ENCODE assay signal across 32 cellular contexts in the genomic region with DNA sequence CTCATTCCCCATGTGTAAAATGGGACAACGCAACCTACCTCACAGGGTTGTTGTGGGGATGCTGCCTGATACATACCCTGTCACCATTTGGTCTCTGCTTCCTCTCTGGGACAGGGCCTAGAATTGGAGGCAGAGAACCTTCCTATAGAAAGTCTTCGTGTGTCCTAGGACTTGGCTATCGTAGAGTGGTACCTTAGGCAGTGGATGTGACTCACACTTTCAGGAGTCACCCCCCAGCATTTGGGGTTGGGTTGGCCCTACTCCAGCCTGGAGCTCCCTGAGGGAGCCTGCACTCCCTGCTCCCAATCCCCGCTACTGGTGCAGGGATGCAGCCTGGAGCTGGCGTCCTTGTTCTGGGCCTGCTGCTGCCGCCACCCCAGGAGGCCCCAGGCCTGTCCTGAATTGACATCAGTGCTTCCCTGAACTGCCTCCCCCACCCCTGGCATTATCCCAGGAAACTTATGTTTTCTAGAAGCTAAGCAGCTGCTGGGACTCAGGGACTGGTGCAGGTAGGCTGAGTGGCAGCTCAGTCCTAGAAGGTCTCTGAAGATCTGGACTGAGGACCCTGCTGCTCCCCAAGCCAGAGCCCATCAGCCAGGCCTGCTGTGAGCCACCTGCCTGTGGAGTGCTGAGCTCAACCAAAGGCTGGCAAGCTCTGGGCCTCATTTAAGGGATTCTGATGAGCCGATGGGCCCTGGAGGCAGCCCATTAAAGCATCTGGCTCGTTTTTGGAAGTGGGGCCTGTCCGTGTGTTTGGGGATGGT. TPM values are rescaled to one million over a fixed set of nuclear protein-coding genes. Genes with fewer than 3 reads are reported as not detected.
A peak's percentile ranks its signal among the peaks of the same experiment; 100 is the strongest.
DNase-seq lines count a peak whose midpoint lies in the region; ATAC-seq and TF ChIP-seq lines count a peak whose summit lies in the region.
"Had no signal": no experiment of that assay in that cellular context is flagged by ENCODE, and none has a peak within 500 bp of the region (broad histone marks: within the 10 kb centered on the region; RNA-seq: fewer than 3 reads in every experiment).

No MANE protein-coding gene starts in this region.

- ATAC-seq in natural killer cell (no peak), GM19023 (IDR thresholded peaks at IDR 0.05; ENCODE audit: unreplicated experiment) (no peak), GM18907 (IDR thresholded peaks at IDR 0.05; ENCODE audit: unreplicated experiment) (no peak)
- no peak for ATAC-seq in natural killer cell treated with Interleukin-12 subunit alpha and Interleukin-12 subunit beta and Interleukin-15 and Interleukin-18, amount 100 ng/mL, for 72 hours
- no peak for ATAC-seq in effector memory CD8-positive, alpha-beta T cell (replicated peaks)
- no peak for ATAC-seq in naive thymus-derived CD4-positive, alpha-beta T cell
- ATAC-seq: activated CD8-positive, alpha-beta memory T cell treated with anti-CD3 and anti-CD28 coated beads, Interleukin-2, amount 10 ng/mL, durations not matched to agents 7 days and 5 days; body of pancreas; CD8-positive, alpha-beta T cell; heart left ventricle; left colon; right cardiac atrium; upper lobe of right lung had no signal

- peak overlapping the region; percentile 79 for H3K4me2 ChIP-seq in Loucy (ENCODE audit: low read depth, low read length, poor library complexity, severe bottlenecking)

- peaks cover 37 to 73% of the 10 kb centered on the region in 2 donors for H3K4me1 Mint-ChIP-seq in natural killer cell
- peaks cover 19 to 31% of the 10 kb centered on the region in 2 donors for H3K4me1 Mint-ChIP-seq in natural killer cell treated with Interleukin-12 subunit alpha and Interleukin-12 subunit beta and Interleukin-15 and Interleukin-18, amount 100 ng/mL, for 72 hours (ENCODE audit: low read depth in 2 of 2)
- peaks cover 20 to 34% of the 10 kb centered on the region in 2 donors for H3K4me1 Mint-ChIP-seq in effector memory CD8-positive, alpha-beta T cell (ENCODE audit: low read depth in 2 of 2)
- H3K4me1 Mint-ChIP-seq in naive thymus-derived CD4-positive, alpha-beta T cell: peaks cover 17 to 27% (median 20%) of the 10 kb centered on the region in 7 donors

- peaks cover 43% of the 10 kb centered on the region for H3K4me1 ChIP-seq in Loucy (ENCODE audit: insufficient read depth, low read length, poor library complexity, severe bottlenecking)
- H3K4me1 ChIP-seq in naive thymus-derived CD4-positive, alpha-beta T cell (ENCODE audit: control insufficient read depth in 2 of 2, insufficient read depth in 2 of 2, low read length in 2 of 2): no peaks in the 10 kb centered on the region
- H3K4me1 ChIP-seq: upper lobe of right lung had no signal

- H3K27me3 Mint-ChIP-seq in natural killer cell (ENCODE audit: low read depth in 2 of 2): no peaks in the 10 kb centered on the region
- no peaks in the 10 kb centered on the region for H3K27me3 Mint-ChIP-seq in natural killer cell treated with Interleukin-12 subunit alpha and Interleukin-12 subunit beta and Interleukin-15 and Interleukin-18, amount 100 ng/mL, for 72 hours
- H3K27me3 Mint-ChIP-seq in effector memory CD8-positive, alpha-beta T cell: no peaks in the 10 kb centered on the region
- H3K27me3 Mint-ChIP-seq in naive thymus-derived CD4-positive, alpha-beta T cell: no peaks in the 10 kb centered on the region
- H3K27me3 Mint-ChIP-seq: activated CD4-positive, alpha-beta T cell treated with anti-CD3 and anti-CD28 coated beads, Interleukin-2, amount 10 ng/mL, durations not matched to agents 7 days and 5 days; activated CD8-positive, alpha-beta memory T cell treated with anti-CD3 and anti-CD28 coated beads, Interleukin-2, amount 10 ng/mL, durations not matched to agents 7 days and 5 days; activated naive CD8-positive, alpha-beta T cell treated with anti-CD3 and anti-CD28 coated beads, Interleukin-2, amount 10 ng/mL, durations not matched to agents 7 days and 5 days had no signal

- peaks cover 92% of the 10 kb centered on the region for H4K20me1 ChIP-seq in Loucy (ENCODE audit: insufficient read depth, low read length, poor library complexity, severe bottlenecking)

- no peaks in the 10 kb centered on the region for H3K27me3 ChIP-seq in Loucy (ENCODE audit: insufficient read depth, low read length, poor library complexity, severe bottlenecking)
- no peaks in the 10 kb centered on the region for H3K27me3 ChIP-seq in naive thymus-derived CD4-positive, alpha-beta T cell (ENCODE audit: control insufficient read depth in 2 of 2, insufficient read depth in 2 of 2, low read length in 2 of 2)
- H3K27me3 ChIP-seq: body of pancreas, heart left ventricle, ovary, upper lobe of right lung had no signal

- H2AFZ ChIP-seq in Loucy (ENCODE audit: low read length): no peak overlapping the region

- H3K36me3 ChIP-seq in Loucy (ENCODE audit: insufficient read depth, low read length): peaks cover 76% of the 10 kb centered on the region
- peaks cover 0 to 71% (median 12%) of the 10 kb centered on the region in 3 experiments for H3K36me3 ChIP-seq in naive thymus-derived CD4-positive, alpha-beta T cell (ENCODE audit: control insufficient read depth in 2 of 3, insufficient read depth in 3 of 3, low read length in 3 of 3)
- H3K36me3 ChIP-seq: ovary had no signal

- DNase-seq in natural killer cell (no peak), AG20443 (ENCODE audit: low spot score) (no peak)
- DNase-seq in natural killer cell treated with Interleukin-12 subunit alpha and Interleukin-12 subunit beta and Interleukin-15 and Interleukin-18, amount 100 ng/mL, for 72 hours (ENCODE audit: low spot score): no peak
- no peak for DNase-seq in effector memory CD8-positive, alpha-beta T cell
- DNase-seq in naive thymus-derived CD4-positive, alpha-beta T cell: no peak
- DNase-seq: activated CD4-positive, alpha-beta T cell treated with anti-CD3 and anti-CD28 coated beads, Interleukin-2, amount 10 ng/mL, durations not matched to agents 7 days and 5 days; activated CD8-positive, alpha-beta memory T cell treated with anti-CD3 and anti-CD28 coated beads, Interleukin-2, amount 10 ng/mL, durations not matched to agents 7 days and 5 days; activated naive CD8-positive, alpha-beta T cell treated with anti-CD3 and anti-CD28 coated beads, Interleukin-2, amount 10 ng/mL, durations not matched to agents 7 days and 5 days; body of pancreas; CD8-positive, alpha-beta T cell; endodermal cell; heart left ventricle; left colon; mesendoderm; NCI-H1105; NCI-H2081; NK-92 treated with Interleukin-12 subunit alpha and Interleukin-12 subunit beta, amount 100 ng/mL, for 24 hours; ovary; right cardiac atrium; stimulated activated CD4-positive, alpha-beta T cell treated with anti-CD3 and anti-CD28 coated beads, Interleukin-12 subunit alpha, Interleukin-12 subunit beta, amount 100 ng/mL, for 4 hours; stimulated activated CD4-positive, alpha-beta T cell treated with anti-CD3 and anti-CD28 coated beads, Interleukin-4, amount 100 ng/mL, for 4 hours; upper lobe of right lung had no signal

- intact Hi-C loops in natural killer cell (cut with micrococcal nuclease): no loop called here
- intact Hi-C loops in naive thymus-derived CD4-positive, alpha-beta T cell (cut with micrococcal nuclease): no loop called here

- TF ChIP-seq CTCF in natural killer cell (IDR thresholded peaks at IDR 0.05): no peak
- no peak for TF ChIP-seq CTCF in Loucy (conservative IDR thresholded peaks at IDR 0.05; ENCODE audit: low read length)

- H3K27ac Mint-ChIP-seq in natural killer cell: peak overlapping the region; percentile 67 to 83
- H3K27ac Mint-ChIP-seq in natural killer cell treated with Interleukin-12 subunit alpha and Interleukin-12 subunit beta and Interleukin-15 and Interleukin-18, amount 100 ng/mL, for 72 hours: peak overlapping the region in 1 of 2 donors; percentile 65
- H3K27ac Mint-ChIP-seq in effector memory CD8-positive, alpha-beta T cell: peak overlapping the region; percentile 77 to 81
- H3K27ac Mint-ChIP-seq in naive thymus-derived CD4-positive, alpha-beta T cell: peak overlapping the region in 3 of 9 donors; percentile 12 to 40 (median 21)
- H3K27ac Mint-ChIP-seq: activated CD4-positive, alpha-beta T cell treated with anti-CD3 and anti-CD28 coated beads, Interleukin-2, amount 10 ng/mL, durations not matched to agents 7 days and 5 days; activated CD8-positive, alpha-beta memory T cell treated with anti-CD3 and anti-CD28 coated beads, Interleukin-2, amount 10 ng/mL, durations not matched to agents 7 days and 5 days; activated T-helper 2 cell treated with anti-CD3 and anti-CD28 coated beads, Interferon-gamma antibody, Interleukin-2, Interleukin-4, amounts not matched to agents 10 μg/mL and 5 μg/mL and 100 μg/mL, durations not matched to agents 14 hours and 24 hours and 36 hours; CD8-positive, alpha-beta T cell; endodermal cell had no signal

- no peak overlapping the region for H3K27ac ChIP-seq in naive thymus-derived CD4-positive, alpha-beta T cell (ENCODE audit: low read depth, low read length)
- H3K27ac ChIP-seq: body of pancreas, coronary artery, heart left ventricle, ovary, SK-N-MC, upper lobe of right lung had no signal

- H3K9ac ChIP-seq in Loucy (ENCODE audit: low read depth, low read length, poor library complexity, severe bottlenecking): no peak overlapping the region

- CTCF ChIA-PET in naive thymus-derived CD4-positive, alpha-beta T cell (lab: Charles Lee): interaction anchor here (1.0 kb wide), 1 partner anchor 261 kb away, joined by 3 read pairs; no protein-coding TSS in a partner anchor

- H3K4me3 ChIP-seq in Loucy (ENCODE audit: low read length, poor library complexity, severe bottlenecking): peak overlapping the region; percentile 66
- no peak overlapping the region for H3K4me3 ChIP-seq in naive thymus-derived CD4-positive, alpha-beta T cell (ENCODE audit: low read length)
- H3K4me3 ChIP-seq: body of pancreas, coronary artery, heart left ventricle, ovary, SK-N-MC, upper lobe of right lung had no signal

- H3K4me3 Mint-ChIP-seq in natural killer cell: no peak overlapping the region
- no peak overlapping the region for H3K4me3 Mint-ChIP-seq in natural killer cell treated with Interleukin-12 subunit alpha and Interleukin-12 subunit beta and Interleukin-15 and Interleukin-18, amount 100 ng/mL, for 72 hours
- no peak overlapping the region for H3K4me3 Mint-ChIP-seq in effector memory CD8-positive, alpha-beta T cell
- H3K4me3 Mint-ChIP-seq in naive thymus-derived CD4-positive, alpha-beta T cell: peak overlapping the region in 1 of 10 donors; percentile 54
- H3K4me3 Mint-ChIP-seq: activated CD4-positive, alpha-beta T cell treated with anti-CD3 and anti-CD28 coated beads, Interleukin-2, amount 10 ng/mL, durations not matched to agents 7 days and 5 days; activated CD8-positive, alpha-beta memory T cell treated with anti-CD3 and anti-CD28 coated beads, Interleukin-2, amount 10 ng/mL, durations not matched to agents 7 days and 5 days; activated naive CD8-positive, alpha-beta T cell treated with anti-CD3 and anti-CD28 coated beads, Interleukin-2, amount 10 ng/mL, durations not matched to agents 7 days and 5 days; CD8-positive, alpha-beta T cell; endodermal cell had no signal

- POLR2A ChIA-PET in naive thymus-derived CD4-positive, alpha-beta T cell (lab: Charles Lee): interaction anchor here (1.4 kb wide), 1 partner anchor 10 kb away, joined by 4 read pairs; the partner anchor contains the start of gene C15orf39

- no peaks in the 10 kb centered on the region for H3K9me3 ChIP-seq in Loucy (ENCODE audit: insufficient read depth, low read depth, low read length)
- H3K9me3 ChIP-seq in naive thymus-derived CD4-positive, alpha-beta T cell (ENCODE audit: control insufficient read depth in 2 of 3, low read length in 3 of 3): no peaks in the 10 kb centered on the region
- H3K9me3 ChIP-seq: body of pancreas, heart left ventricle, ovary, upper lobe of right lung had no signal

- peaks cover 7% of the 10 kb centered on the region for H3K36me3 Mint-ChIP-seq in natural killer cell
- peaks cover 6% of the 10 kb centered on the region for H3K36me3 Mint-ChIP-seq in natural killer cell treated with Interleukin-12 subunit alpha and Interleukin-12 subunit beta and Interleukin-15 and Interleukin-18, amount 100 ng/mL, for 72 hours
- peaks cover 31% of the 10 kb centered on the region for H3K36me3 Mint-ChIP-seq in effector memory CD8-positive, alpha-beta T cell (ENCODE audit: insufficient read depth)
- peaks cover 0 to 16% (median 6%) of the 10 kb centered on the region in 5 donors for H3K36me3 Mint-ChIP-seq in naive thymus-derived CD4-positive, alpha-beta T cell

- no peaks in the 10 kb centered on the region for H3K9me2 ChIP-seq in Loucy (replicated peaks; ENCODE audit: low read depth, low read length)

- peaks cover 78% of the 10 kb centered on the region for H3K79me2 ChIP-seq in Loucy (ENCODE audit: insufficient read depth, low read length)

- no peaks in the 10 kb centered on the region for H3F3A ChIP-seq in Loucy (ENCODE audit: low read depth)

- no peaks in the 10 kb centered on the region for H3K9me3 Mint-ChIP-seq in natural killer cell
- no peaks in the 10 kb centered on the region for H3K9me3 Mint-ChIP-seq in natural killer cell treated with Interleukin-12 subunit alpha and Interleukin-12 subunit beta and Interleukin-15 and Interleukin-18, amount 100 ng/mL, for 72 hours
- no peaks in the 10 kb centered on the region for H3K9me3 Mint-ChIP-seq in effector memory CD8-positive, alpha-beta T cell
- H3K9me3 Mint-ChIP-seq in naive thymus-derived CD4-positive, alpha-beta T cell: peaks cover 0 to 2% (median 0%) of the 10 kb centered on the region in 11 donors
- H3K9me3 Mint-ChIP-seq: activated CD4-positive, alpha-beta T cell treated with anti-CD3 and anti-CD28 coated beads, Interleukin-2, amount 10 ng/mL, durations not matched to agents 7 days and 5 days; activated naive CD8-positive, alpha-beta T cell treated with anti-CD3 and anti-CD28 coated beads, Interleukin-2, amount 10 ng/mL, durations not matched to agents 7 days and 5 days; activated T-helper 2 cell treated with anti-CD3 and anti-CD28 coated beads, Interferon-gamma antibody, Interleukin-2, Interleukin-4, amounts not matched to agents 10 μg/mL and 5 μg/mL and 100 μg/mL, durations not matched to agents 14 hours and 24 hours and 36 hours; CD8-positive, alpha-beta T cell; endodermal cell had no signal

RNA-seq across cellular contexts. Expression of gene C15orf39, which starts 9.9 kb away (rescaled TPM):
- total RNA-seq in natural killer cell: 10 to 100 TPM; 63.5 to 89.2 (median 70.1) TPM
- 10 to 100 TPM; 26.8 to 30.3 TPM for total RNA-seq in natural killer cell treated with Interleukin-12 subunit alpha and Interleukin-12 subunit beta and Interleukin-15 and Interleukin-18, amount 100 ng/mL, for 72 hours
- 100 to 1,000 TPM in 1 of 5 experiments, 10 to 100 TPM in 4; 30.9 to 124 (median 50.5) TPM for total RNA-seq in naive thymus-derived CD4-positive, alpha-beta T cell
- polyA plus RNA-seq in naive thymus-derived CD4-positive, alpha-beta T cell: 1 to 10 TPM; 2.1 to 6.1 TPM

RNA-seq across cellular contexts. Expression of gene GOLGA6C, which starts 46.5 kb away (rescaled TPM):
- not detected for total RNA-seq in natural killer cell
- total RNA-seq in natural killer cell treated with Interleukin-12 subunit alpha and Interleukin-12 subunit beta and Interleukin-15 and Interleukin-18, amount 100 ng/mL, for 72 hours: under 1 TPM in 1 of 2 donors, not detected in 1; 0.21 TPM
- total RNA-seq in naive thymus-derived CD4-positive, alpha-beta T cell: not detected
- polyA plus RNA-seq in naive thymus-derived CD4-positive, alpha-beta T cell: not detected
- total RNA-seq: activated CD4-positive, alpha-beta T cell treated with anti-CD3 and anti-CD28 coated beads, Interleukin-2, amount 10 ng/mL, durations not matched to agents 7 days and 5 days; activated CD8-positive, alpha-beta memory T cell treated with anti-CD3 and anti-CD28 coated beads, Interleukin-2, amount 10 ng/mL, durations not matched to agents 7 days and 5 days; activated naive CD8-positive, alpha-beta T cell treated with anti-CD3 and anti-CD28 coated beads, Interleukin-2, amount 10 ng/mL, durations not matched to agents 7 days and 5 days; activated T-helper 2 cell treated with anti-CD3 and anti-CD28 coated beads, Interferon-gamma antibody, Interleukin-2, Interleukin-4, amounts not matched to agents 10 μg/mL and 5 μg/mL and 100 μg/mL, durations not matched to agents 14 hours and 24 hours and 36 hours; body of pancreas; CD8-positive, alpha-beta T cell; endodermal cell; fibroblast of lung; H4; heart left ventricle; left colon; NCI-H460; ovary; right cardiac atrium; T-helper 2 cell treated with Interferon-gamma antibody and Interleukin-4, amounts not matched to agents 100 ng/mL and 5 ng/mL, for 36 hours; upper lobe of right lung had no signal
- polyA plus RNA-seq: fibroblast of lung, heart left ventricle, ovary, right cardiac atrium had no signal
